Comparison of ENCODE assay signal across 11 cellular contexts in genomic region chr10:55630491-55631056, GRCh38.
A peak's percentile ranks its signal among the peaks of the same experiment; 100 is the strongest.
DNase-seq lines count a peak whose midpoint lies in the region; ATAC-seq and TF ChIP-seq lines count a peak whose summit lies in the region.
"Had no signal": no experiment of that assay in that cellular context is flagged by ENCODE, and none has a peak within 500 bp of the region (broad histone marks: within the 10 kb centered on the region; RNA-seq: fewer than 3 reads in every experiment).

No MANE protein-coding gene starts in this region.

- H3K9me3 Mint-ChIP-seq in neural progenitor cell: no peaks in the 10 kb centered on the region

- peak overlapping the region; percentile 94 for H3K4me3 Mint-ChIP-seq in neural progenitor cell

- peaks cover 4% of the 10 kb centered on the region for H4K20me1 ChIP-seq in neural progenitor cell (ENCODE audit: low read depth)

- peaks cover 15% of the 10 kb centered on the region for H3K27me3 ChIP-seq in neural progenitor cell

- no peak overlapping the region for H3K27ac ChIP-seq in neural progenitor cell

- no peak overlapping the region for H3K9ac ChIP-seq in neural progenitor cell

- no peaks in the 10 kb centered on the region for H3K79me2 ChIP-seq in neural progenitor cell (ENCODE audit: low read depth)

- no peaks in the 10 kb centered on the region for H3K36me3 Mint-ChIP-seq in neural progenitor cell

- H3K4me2 ChIP-seq in neural progenitor cell: peak overlapping the region; percentile 99

- H3F3A ChIP-seq in neural progenitor cell (ENCODE audit: low read depth): peaks cover 21% of the 10 kb centered on the region

- ATAC-seq in HG03565 (IDR thresholded peaks at IDR 0.05; ENCODE audit: unreplicated experiment) (no peak), HG03045 (IDR thresholded peaks at IDR 0.05; ENCODE audit: unreplicated experiment) (no peak)

- in situ Hi-C loops in ACHN (cut with HindIII; ENCODE audit: low pct_ligation_motif_present, low pct_unique_long_range_greater_than_20kb, low sequenced_read_pairs): no loop called here

- H3K4me1 Mint-ChIP-seq in neural progenitor cell: peaks cover 14% of the 10 kb centered on the region

- TF ChIP-seq CTCF in fibroblast of pulmonary artery (IDR thresholded peaks at IDR 0.05; ENCODE audit: low read length, missing control alignments) (no peak), neural progenitor cell (IDR thresholded peaks at IDR 0.05) (no peak)

- H3K27ac Mint-ChIP-seq in neural progenitor cell: peak overlapping the region; percentile 68

- H3K36me3 ChIP-seq in neural progenitor cell: no peaks in the 10 kb centered on the region

- H3K4me3 ChIP-seq in fibroblast of pulmonary artery (replicated peaks; ENCODE audit: low read depth, low read length) (peak overlapping the region; percentile 42), neural progenitor cell (peak overlapping the region; percentile 81)

- H3K4me1 ChIP-seq in neural progenitor cell: peaks cover 13% of the 10 kb centered on the region

- no peaks in the 10 kb centered on the region for H3K9me3 ChIP-seq in neural progenitor cell (ENCODE audit: low read depth)

- DNase-seq in ACHN (peak; percentile 8), OCI-M1 (lab: John Stamatoyannopoulos, UW) (peak; percentile 71), fibroblast of pulmonary artery (ENCODE audit: low read depth) (peak; percentile 4), neural progenitor cell (ENCODE audit: low spot score) (peak; percentile 58), cerebellar cortex (ENCODE audit: low spot score) (no peak), NK-92 (lab: John Stamatoyannopoulos, UW; ENCODE audit: unreplicated experiment) (no peak)
- DNase-seq: activated T-cell treated with anti-CD3 and anti-CD28 coated beads, Interleukin-2, amount 50 U/mL, for 1 hour; GOT3; stimulated activated naive CD4-positive, alpha-beta T cell had no signal

- H3K27me3 Mint-ChIP-seq in neural progenitor cell (ENCODE audit: insufficient read depth, low read depth): peaks cover 19% of the 10 kb centered on the region

- peak overlapping the region; percentile 100 for H2AFZ ChIP-seq in neural progenitor cell (replicated peaks)

Comparison
In these comparisons a context has a peak if more than half of its experiments do, and no peak if none do; other contexts are left out.
1. DNase-seq: peak in ACHN (single experiment), OCI-M1 (single experiment), fibroblast of pulmonary artery (single experiment) and neural progenitor cell (single experiment); none in cerebellar cortex (single experiment) and NK-92 (single experiment).